Comparison of ENCODE assay signal across 1 cellular context in the genomic region with DNA sequence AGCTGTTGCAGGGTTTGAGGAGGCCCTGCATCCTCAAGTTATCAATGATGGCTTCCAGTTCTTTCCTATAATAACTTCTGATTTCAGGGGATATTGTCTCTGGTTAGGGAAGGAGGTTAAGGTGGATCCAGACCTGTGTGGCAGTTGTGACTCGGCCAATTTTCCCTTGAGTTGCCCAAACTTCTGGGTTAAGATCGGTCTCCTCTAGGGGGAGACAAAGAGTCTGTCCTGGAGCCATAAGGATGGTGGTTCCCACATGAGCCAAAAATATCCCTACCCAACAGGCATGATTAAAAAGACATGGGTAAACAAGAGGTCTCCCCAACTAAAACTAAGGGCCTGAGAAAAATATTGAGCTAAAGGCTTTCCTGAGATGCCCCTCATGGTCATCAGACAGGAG.
TF ChIP-seq lines count a peak whose summit lies in the region.

No MANE protein-coding gene starts in this region.

TF ChIP-seq in H1, 55 proteins besides CTCF, POLR2A, EP300 and RAD21 (continued from another document):
- TF ChIP-seq TAF7 (optimal IDR thresholded peaks at IDR 0.05; ENCODE audit: borderline replicate concordance, low read depth, low read length) (no peak), MAFK (IDR thresholded peaks at IDR 0.05; ENCODE audit: low read depth, low read length) (no peak)
